Comparison of ENCODE assay signal across 15 cellular contexts in genomic region chr3:161322781-161323568, GRCh38. TPM values are rescaled to one million over a fixed set of nuclear protein-coding genes. Genes with fewer than 3 reads are reported as not detected.
DNase-seq lines count a peak whose midpoint lies in the region; ATAC-seq, FAIRE-seq and TF ChIP-seq lines count a peak whose summit lies in the region.
"Had no signal": no experiment of that assay in that cellular context is flagged by ENCODE, and none has a peak within 500 bp of the region (broad histone marks: within the 10 kb centered on the region; RNA-seq: fewer than 3 reads in every experiment).

No MANE protein-coding gene starts in this region.

- intact Hi-C loops in HepG2 (cut with micrococcal nuclease; ENCODE audit: unreplicated experiment) (no loop called here), right lobe of liver (cut with DNase I) (no loop called here), PC-9 (cut with micrococcal nuclease; ENCODE audit: unreplicated experiment) (no loop called here)

- H3K27me3 Mint-ChIP-seq in WTC11 (ENCODE audit: low read depth) = no peaks in the 10 kb centered on the region

- DNase-seq in HepG2 (ENCODE audit: low spot score) (peak; percentile 90), right lobe of liver (no peak), NCI-H69 (lab: John Stamatoyannopoulos, UW) (peak; percentile 30), PC-9 (no peak), WTC11 (ENCODE audit: low spot score) (no peak), BE2C (no peak)
- DNase-seq: AML-193; CD4-positive, CD25-positive, alpha-beta regulatory T cell; DMS153 had no signal

- no peak for TF ChIP-seq RAD21 in HepG2 (CRISPR knock-in tag; IDR thresholded peaks at IDR 0.05)

- POLR2A ChIA-PET in HepG2 (lab: Yijun Ruan, JAX) (interaction anchor here (1.3 to 2.4 kb wide), 3 partner anchors 14 to 21 kb away, joined by 3 to 9 read pairs (median 7); no protein-coding TSS in a partner anchor), PC-9 (lab: Charles Lee; ENCODE audit: unreplicated experiment) (interaction anchor here (1.1 kb wide), 1 partner anchor 163 kb away, joined by 3 read pairs; no protein-coding TSS in a partner anchor), WTC11 (lab: Charles Lee) (no interaction called here)

- H3K9me3 Mint-ChIP-seq in WTC11 = peaks cover 8% of the 10 kb centered on the region

- peak overlapping the region; percentile 83 for H3K27ac ChIP-seq in HepG2 (ENCODE audit: extremely low read length, insufficient read depth, low read length)
- no peak overlapping the region for H3K27ac ChIP-seq in right lobe of liver
- H3K27ac ChIP-seq in PC-9 = no peak overlapping the region
- H3K27ac ChIP-seq: BLaER1 treated with 17β-estradiol and CSF1 and Interleukin-3, amounts not matched to agents 10 nM and 100 nM had no signal

- H2AFZ ChIP-seq in HepG2 (ENCODE audit: low read length) (no peak overlapping the region), PC-9 (peak overlapping the region; percentile 46; the same call in 1 of the 2 replicates)

- H4K20me1 ChIP-seq in HepG2 (ENCODE audit: insufficient read depth, low read length) = no peaks in the 10 kb centered on the region
- H4K20me1 ChIP-seq in PC-9 (ENCODE audit: insufficient read depth) = no peaks in the 10 kb centered on the region
- H4K20me1 ChIP-seq: BLaER1 treated with 17β-estradiol and CSF1 and Interleukin-3, amounts not matched to agents 10 nM and 100 nM had no signal

- H3K36me3 ChIP-seq in HepG2 (replicated peaks in 1 of 2; ENCODE audit: control insufficient read depth in 1 of 2, insufficient read depth in 2 of 2, low read length in 2 of 2) (no peaks in the 10 kb centered on the region), right lobe of liver (no peaks in the 10 kb centered on the region), PC-9 (ENCODE audit: low read depth) (no peaks in the 10 kb centered on the region), BE2C (no peaks in the 10 kb centered on the region)
- H3K36me3 ChIP-seq: BLaER1 treated with 17β-estradiol and CSF1 and Interleukin-3, amounts not matched to agents 10 nM and 100 nM; HAP-1 had no signal

- ATAC-seq in HepG2 (peak; percentile 82), right lobe of liver (no peak), WTC11 (no peak), HG02610 (IDR thresholded peaks at IDR 0.05; ENCODE audit: unreplicated experiment) (no peak)

- in situ Hi-C loops in HepG2 (cut with HindIII; ENCODE audit: extremely low pct_ligation_motif_present, low pct_unique_long_range_greater_than_20kb) = no loop called here

- CTCF ChIA-PET in HepG2 (lab: Yijun Ruan, JAX; ENCODE audit: low intra/inter-chr PET ratio, low total read pairs) (no interaction called here), PC-9 (lab: Charles Lee) (interaction anchor here (1.0 kb wide), 1 partner anchor 48 kb away, joined by 5 read pairs; no protein-coding TSS in a partner anchor), WTC11 (lab: Charles Lee) (no interaction called here)

- H3F3A ChIP-seq in PC-9 (ENCODE audit: insufficient read depth, low read depth) = no peaks in the 10 kb centered on the region

- peak overlapping the region; percentile 75 for H3K4me2 ChIP-seq in HepG2 (ENCODE audit: low read depth, low read length)
- no peak overlapping the region for H3K4me2 ChIP-seq in PC-9
- H3K4me2 ChIP-seq: BLaER1 treated with 17β-estradiol and CSF1 and Interleukin-3, amounts not matched to agents 10 nM and 100 nM had no signal

- no peaks in the 10 kb centered on the region for H3K27me3 ChIP-seq in HepG2 (ENCODE audit: control insufficient read depth in 1 of 2, insufficient read depth in 2 of 2, low read length in 2 of 2)
- H3K27me3 ChIP-seq in right lobe of liver = no peaks in the 10 kb centered on the region
- H3K27me3 ChIP-seq in PC-9 (ENCODE audit: insufficient read depth, low read depth) = no peaks in the 10 kb centered on the region
- H3K27me3 ChIP-seq in BE2C = no peaks in the 10 kb centered on the region
- H3K27me3 ChIP-seq: BLaER1 treated with 17β-estradiol and CSF1 and Interleukin-3, amounts not matched to agents 10 nM and 100 nM had no signal

- no peaks in the 10 kb centered on the region for H3K4me1 Mint-ChIP-seq in WTC11

- TF ChIP-seq POLR2A in HepG2 (IDR thresholded peaks at IDR 0.05; ENCODE audit: insufficient read depth in 1 of 2, low read depth in 2 of 2, low read length in 2 of 2) (no peak), right lobe of liver (IDR thresholded peaks at IDR 0.05) (no peak)

- peak overlapping the region; percentile 67 for H3K9ac ChIP-seq in HepG2 (ENCODE audit: insufficient read depth, low read depth, low read length)
- H3K9ac ChIP-seq: BLaER1 treated with 17β-estradiol and CSF1 and Interleukin-3, amounts not matched to agents 10 nM and 100 nM had no signal

- H3K4me3 Mint-ChIP-seq in WTC11 = no peak overlapping the region
- H3K4me3 Mint-ChIP-seq: CD4-positive, CD25-positive, alpha-beta regulatory T cell had no signal

- H3K9me2 ChIP-seq in PC-9 (ENCODE audit: insufficient read depth) = no peaks in the 10 kb centered on the region

- H3K36me3 Mint-ChIP-seq in WTC11 = no peaks in the 10 kb centered on the region
- H3K36me3 Mint-ChIP-seq: CD4-positive, CD25-positive, alpha-beta regulatory T cell had no signal

- H3K79me2 ChIP-seq in HepG2 (ENCODE audit: insufficient read depth, low read length) (no peaks in the 10 kb centered on the region), PC-9 (ENCODE audit: low read depth) (no peaks in the 10 kb centered on the region)

- BruUV-seq in HepG2 (replicated peaks; lab: Mats Ljungman, UMichigan) = no TSS peak
- no TSS peak for BruUV-seq in PC-9 (replicated peaks; lab: Mats Ljungman, UMichigan)

- peak; percentile 63 for FAIRE-seq in HepG2 (lab: Jason Lieb, UNC)
- FAIRE-seq: D721Med, H1, HTR-8/SVneo had no signal

- WGBS in HepG2 (ENCODE audit: low lambda C conversion rate) = 2% methylated on average over 2 of the region's 2 CpGs
- 41% methylated on average over 2 of the region's 2 CpGs for WGBS in right lobe of liver (ENCODE audit: insufficient coverage, low coverage, low lambda C conversion rate, missing lambda C conversion rate)

- peak in 1 of 2 experiments; percentile 90; a peak in 3 of 4 replicates for TF ChIP-seq EP300 in HepG2 (IDR thresholded peaks at IDR 0.05; ENCODE audit: low read depth in 2 of 2, low read length in 2 of 2)
- peak; percentile 59; the same call in 1 of the 2 replicates for TF ChIP-seq EP300 in HepG2 (CRISPR knock-in tag; IDR thresholded peaks at IDR 0.05; ENCODE audit: borderline replicate concordance)

- peak overlapping the region in 2 of 3 experiments; percentile 44 to 46; a peak in 2 of 6 replicates for H3K4me3 ChIP-seq in HepG2 (replicated peaks in 1 of 3; ENCODE audit: insufficient read depth in 1 of 3, low read depth in 2 of 3, low read length in 3 of 3)
- H3K4me3 ChIP-seq in right lobe of liver = no peak overlapping the region
- no peak overlapping the region for H3K4me3 ChIP-seq in PC-9
- H3K4me3 ChIP-seq in BE2C (ENCODE audit: low read depth, low read length) = no peak overlapping the region
- H3K4me3 ChIP-seq: BLaER1 treated with 17β-estradiol and CSF1 and Interleukin-3, amounts not matched to agents 10 nM and 100 nM; HAP-1 had no signal

- H3K9me3 ChIP-seq in HepG2 (ENCODE audit: low read length) (peaks cover 17% of the 10 kb centered on the region), right lobe of liver (no peaks in the 10 kb centered on the region), PC-9 (ENCODE audit: insufficient read depth, low read depth) (no peaks in the 10 kb centered on the region; the same call in 1 of the 2 replicates), BE2C (no peaks in the 10 kb centered on the region)
- H3K9me3 ChIP-seq: HAP-1 had no signal

- TF ChIP-seq CTCF in HepG2 (CRISPR knock-in tag; IDR thresholded peaks at IDR 0.05) (no peak), right lobe of liver (IDR thresholded peaks at IDR 0.05) (no peak), PC-9 (conservative IDR thresholded peaks at IDR 0.05) (no peak), WTC11 (IDR thresholded peaks at IDR 0.05) (no peak), BE2C (IDR thresholded peaks at IDR 0.05; ENCODE audit: low read depth, low read length) (no peak)

- H3K27ac Mint-ChIP-seq in WTC11 = no peak overlapping the region
- H3K27ac Mint-ChIP-seq: CD4-positive, CD25-positive, alpha-beta regulatory T cell had no signal

- H3K4me1 ChIP-seq in HepG2 (ENCODE audit: insufficient read depth, low read length) = peaks cover 47% of the 10 kb centered on the region
- peaks cover 0 to 9% (median 4%) of the 10 kb centered on the region in 4 donors for H3K4me1 ChIP-seq in right lobe of liver
- H3K4me1 ChIP-seq in PC-9 (replicated peaks; ENCODE audit: insufficient read depth) = peaks cover 5% of the 10 kb centered on the region
- H3K4me1 ChIP-seq in BE2C = no peaks in the 10 kb centered on the region
- H3K4me1 ChIP-seq: BLaER1 treated with 17β-estradiol and CSF1 and Interleukin-3, amounts not matched to agents 10 nM and 100 nM; HAP-1 had no signal

TF ChIP-seq in WTC11, 78 proteins besides CTCF, POLR2A, EP300 and RAD21 (continues in another document):
- TF ChIP-seq CREB1 (CRISPR knock-in tag; IDR thresholded peaks at IDR 0.05) = no peak

RNA-seq across cellular contexts. Expression of gene SPTSSB, which starts 48.3 kb away (rescaled TPM):
- total RNA-seq in HepG2 (2016; rRNA removed; fragmentation: Illumina TruSeq; extraction: Trizol) (0.51 and 0.84 TPM in 2 replicates), right lobe of liver (1 to 10 TPM in 1 of 6 experiments, under 1 TPM in 1, not detected in 4; 0.07 to 1.4 TPM), PC-9 (2021) (1.2 and 4.0 TPM in 2 replicates), WTC11 (2021) (14.1 to 17.8 TPM (median 15.7 TPM) in 3 replicates)
- not detected in 2 replicates for total RNA-seq in HepG2 (2016; cell fraction: cytosol; rRNA removed; fragmentation: Illumina TruSeq; extraction: Trizol; ENCODE audit: low read depth)
- total RNA-seq in HepG2 (2016; cell fraction: insoluble cytoplasmic fraction; rRNA removed; fragmentation: Illumina TruSeq; extraction: Trizol) = 0.25 and 0.37 TPM in 2 replicates
- total RNA-seq in HepG2 (2016; cell fraction: membrane; rRNA removed; fragmentation: Illumina TruSeq; extraction: Trizol) = 0.59 and 1.9 TPM in 2 replicates
- 0.28 TPM in 1 of 2 replicates, not detected in the other for total RNA-seq in HepG2 (2016; cell fraction: nucleus; rRNA removed; fragmentation: Illumina TruSeq; extraction: Trizol)
- polyA plus RNA-seq in HepG2 (2011; rRNA removed) = 2.4 and 4.2 TPM in 2 replicates
- polyA plus RNA-seq in HepG2 (2011; cell fraction: cytosol; rRNA removed) = 0.42 and 0.58 TPM in 2 replicates
- polyA plus RNA-seq in HepG2 (2011; cell fraction: nucleus; rRNA removed) = 0.19 and 0.39 TPM in 2 replicates
- polyA plus RNA-seq in HepG2 (2012) = 0.05 and 0.32 TPM in 2 replicates
- polyA plus RNA-seq in HepG2 (2016; cell fraction: cytosol; fragmentation: Illumina TruSeq; extraction: Trizol; ENCODE audit: low read depth) = 0.10 and 0.24 TPM in 2 replicates
- 0.10 and 0.25 TPM in 2 replicates for polyA plus RNA-seq in HepG2 (2016; cell fraction: insoluble cytoplasmic fraction; fragmentation: Illumina TruSeq; extraction: Trizol; ENCODE audit: low read depth)
- polyA plus RNA-seq in HepG2 (2016; cell fraction: membrane; fragmentation: Illumina TruSeq; extraction: Trizol; ENCODE audit: low read depth) = 0.56 and 0.58 TPM in 2 replicates
- polyA plus RNA-seq in HepG2 (2016; cell fraction: nucleus; fragmentation: Illumina TruSeq; extraction: Trizol; ENCODE audit: insufficient read depth, low read depth) = 0.29 and 1.9 TPM in 2 replicates
- polyA minus RNA-seq in HepG2 (2011; rRNA and poly(A)+ RNA removed; ENCODE audit: low replicate concordance) = 0.12 TPM in 1 of 2 replicates, not detected in the other
- polyA minus RNA-seq in HepG2 (2011; cell fraction: cytosol; rRNA and poly(A)+ RNA removed) = not detected in 2 replicates
- polyA minus RNA-seq in HepG2 (2011; cell fraction: nucleus; rRNA and poly(A)+ RNA removed) = 2.4 and 4.0 TPM in 2 replicates
- polyA plus RNA-seq in BE2C (2012; ENCODE audit: insufficient read depth, insufficient read length, low read depth) = not detected
- total RNA-seq: CD4-positive, CD25-positive, alpha-beta regulatory T cell had no signal

Comparison
In these comparisons a context has a peak if more than half of its experiments do, and no peak if none do; other contexts are left out.
1. DNase-seq: peak in HepG2 (single experiment) and NCI-H69 (single experiment); none in right lobe of liver (0 of 3), PC-9 (0 of 2), WTC11 (single experiment) and BE2C (single experiment).
2. H3K4me3 ChIP-seq: peak in HepG2 (2 of 3); none in right lobe of liver (0 of 3), PC-9 (single experiment) and BE2C (single experiment).
3. Of the 50 proteins assayed by ChIP-seq in both HepG2 and WTC11: peak only in HepG2: ATF2, FOXJ3, FOXP4, MLX, SMAD3 and TCF7; only in WTC11: none; in both: none; in neither: 42; mixed calls (peak in some experiments, not most) for 2.